ENCODE assay signal across 11 cellular contexts in genomic region chr2:102141011-102141914, GRCh38. TPM values are rescaled to one million over a fixed set of nuclear protein-coding genes. Genes with fewer than 3 reads are reported as not detected.
A peak's percentile ranks its signal among the peaks of the same experiment; 100 is the strongest.
DNase-seq lines count a peak whose midpoint lies in the region; ATAC-seq and TF ChIP-seq lines count a peak whose summit lies in the region.
"Had no signal": no experiment of that assay in that cellular context is flagged by ENCODE, and none has a peak within 500 bp of the region (broad histone marks: within the 10 kb centered on the region; RNA-seq: fewer than 3 reads in every experiment).

No MANE protein-coding gene starts in this region.

- H3K27me3 Mint-ChIP-seq in osteocyte (ENCODE audit: unreplicated experiment), result no peaks in the 10 kb centered on the region

- peaks cover 5% of the 10 kb centered on the region for H3K9me3 Mint-ChIP-seq in osteocyte (ENCODE audit: unreplicated experiment)

- H3K36me3 Mint-ChIP-seq in osteocyte (ENCODE audit: unreplicated experiment), result peaks cover 16% of the 10 kb centered on the region

- H3K4me3 Mint-ChIP-seq in osteocyte (ENCODE audit: unreplicated experiment), result peak overlapping the region; percentile 78

- no peak for ATAC-seq in HG03025 (IDR thresholded peaks at IDR 0.05; ENCODE audit: low FRiP score, unreplicated experiment)

- peak overlapping the region; percentile 90 for H3K27ac Mint-ChIP-seq in osteocyte (ENCODE audit: unreplicated experiment)

- H3K4me3 ChIP-seq in AG09309 (ENCODE audit: control insufficient read depth, low read depth, low read length) (no peak overlapping the region), fibroblast of pulmonary artery (replicated peaks; ENCODE audit: low read depth, low read length) (peak overlapping the region; percentile 87)

- TF ChIP-seq CTCF in AG09309 (IDR thresholded peaks at IDR 0.05; ENCODE audit: control insufficient read depth, insufficient read depth, low read depth, low read length, missing control alignments), result no peak
- no peak for TF ChIP-seq CTCF in fibroblast of pulmonary artery (IDR thresholded peaks at IDR 0.05; ENCODE audit: low read length, missing control alignments)
- TF ChIP-seq CTCF in osteocyte (IDR thresholded peaks at IDR 0.05), result no peak

- peaks cover 62% of the 10 kb centered on the region for H3K4me1 Mint-ChIP-seq in osteocyte (ENCODE audit: unreplicated experiment)

- peak; percentile 92 for DNase-seq in AG09309 (ENCODE audit: low read depth)
- DNase-seq in fibroblast of pulmonary artery (ENCODE audit: low read depth), result peak; percentile 95
- DNase-seq in osteocyte (ENCODE audit: extremely low spot score, unreplicated experiment), result no peak
- DNase-seq in NCI-H2081 treated with DMSO at 0.1 percent for 48 hours (lab: John Stamatoyannopoulos, UW), result no peak
- DNase-seq in H4 (ENCODE audit: low spot score), result no peak
- DNase-seq in SHP77 (lab: John Stamatoyannopoulos, UW), result no peak
- DNase-seq: DMS79, hippocampal formation had no signal

TF ChIP-seq in PFSK-1, 5 proteins besides CTCF, POLR2A, EP300 and RAD21:
- peak; percentile 9 for TF ChIP-seq FOXP2 (optimal IDR thresholded peaks at IDR 0.05; ENCODE audit: borderline replicate concordance, extremely low read depth, extremely low read length, insufficient read depth)
- no peak for TF ChIP-seq POLR2AphosphoS5 (IDR thresholded peaks at IDR 0.05; ENCODE audit: low read depth, low read length)

RNA-seq across cellular contexts. Expression of gene IL1R1, which starts 1.3 kb away (rescaled TPM):
- polyA plus RNA-seq in PFSK-1 (2012; ENCODE audit: insufficient read length, low read depth), result 21.7 TPM
- 56.3 and 59.8 TPM in 2 replicates for total RNA-seq in osteocyte
- 7.9 and 8.0 TPM in 2 replicates for total RNA-seq in H4 (2014; rRNA removed; shearing (Covaris generic))

RNA-seq across cellular contexts. Expression of gene IL1RL2, which starts 45.6 kb away (rescaled TPM):
- polyA plus RNA-seq in PFSK-1 (2012; ENCODE audit: insufficient read length, low read depth), result not detected
- total RNA-seq in osteocyte, result 0.21 TPM in 1 of 2 replicates, not detected in the other
- not detected in 2 replicates for total RNA-seq in H4 (2014; rRNA removed; shearing (Covaris generic))
- total RNA-seq: HT1080 had no signal

Comparison
In these comparisons a context has a peak if more than half of its experiments do, and no peak if none do; other contexts are left out.
1. DNase-seq: peak in AG09309 (single experiment) and fibroblast of pulmonary artery (single experiment); none in osteocyte (single experiment), NCI-H2081 treated with DMSO at 0.1 percent for 48 hours (single experiment), H4 (single experiment) and SHP77 (0 of 2).